In genomic region chr17:75633484-75634375, GRCh38 we compare ENCODE assay signal across 1 cellular context.
TF ChIP-seq lines count a peak whose summit lies in the region.

No MANE protein-coding gene starts in this region.

TF ChIP-seq in HepG2, 621 proteins besides CTCF, POLR2A, EP300 and RAD21 (continued from another document and continues in another):
- TF ChIP-seq, protein P1, sequence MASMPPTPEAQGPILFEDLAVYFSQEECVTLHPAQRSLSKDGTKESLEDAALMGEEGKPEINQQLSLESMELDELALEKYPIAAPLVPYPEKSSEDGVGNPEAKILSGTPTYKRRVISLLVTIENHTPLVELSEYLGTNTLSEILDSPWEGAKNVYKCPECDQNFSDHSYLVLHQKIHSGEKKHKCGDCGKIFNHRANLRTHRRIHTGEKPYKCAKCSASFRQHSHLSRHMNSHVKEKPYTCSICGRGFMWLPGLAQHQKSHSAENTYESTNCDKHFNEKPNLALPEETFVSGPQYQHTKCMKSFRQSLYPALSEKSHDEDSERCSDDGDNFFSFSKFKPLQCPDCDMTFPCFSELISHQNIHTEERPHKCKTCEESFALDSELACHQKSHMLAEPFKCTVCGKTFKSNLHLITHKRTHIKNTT (CRISPR knock-in tag; IDR thresholded peaks at IDR 0.05): no peak
- TF ChIP-seq ZNF264 (CRISPR knock-in tag; IDR thresholded peaks at IDR 0.05) (0 out of 2 replicates have a peak, but pooled peaks have one; percentile 70), YEATS4 (CRISPR knock-in tag; IDR thresholded peaks at IDR 0.05; ENCODE audit: borderline replicate concordance) (no peak), ZBTB43 (CRISPR knock-in tag; conservative IDR thresholded peaks at IDR 0.05) (no peak), HOXA5 (CRISPR knock-in tag; IDR thresholded peaks at IDR 0.05) (no peak), ZNF251 (CRISPR knock-in tag; IDR thresholded peaks at IDR 0.05) (no peak), ZFP1 (CRISPR knock-in tag; IDR thresholded peaks at IDR 0.05) (no peak), AHR (CRISPR knock-in tag; IDR thresholded peaks at IDR 0.05) (peak; percentile 5; the same call in 1 of the 2 replicates), SRSF1 (optimal IDR thresholded peaks at IDR 0.05; ENCODE audit: low read depth, low read length) (peak; percentile 28), ZNF609 (CRISPR knock-in tag; IDR thresholded peaks at IDR 0.05; ENCODE audit: borderline replicate concordance) (no peak), ZFP82 (CRISPR knock-in tag; IDR thresholded peaks at IDR 0.05; ENCODE audit: borderline replicate concordance) (no peak), ZNF841 (CRISPR knock-in tag; IDR thresholded peaks at IDR 0.05; ENCODE audit: borderline replicate concordance) (no peak), NR3C1 (CRISPR knock-in tag; IDR thresholded peaks at IDR 0.05) (no peak), ZNF839 (CRISPR knock-in tag; IDR thresholded peaks at IDR 0.05; ENCODE audit: borderline replicate concordance) (peak; percentile 35; the same call in 1 of the 2 replicates), REST (IDR thresholded peaks at IDR 0.05; ENCODE audit: borderline replicate concordance in 1 of 2, low read depth in 1 of 2, low read length in 2 of 2) (no peak), ZNF674 (CRISPR knock-in tag; IDR thresholded peaks at IDR 0.05; ENCODE audit: low read depth) (no peak), ZKSCAN5 (CRISPR knock-in tag; IDR thresholded peaks at IDR 0.05) (0 out of 2 replicates have a peak, but pooled peaks have one; percentile 66), ZKSCAN8 (CRISPR knock-in tag; IDR thresholded peaks at IDR 0.05; ENCODE audit: borderline replicate concordance) (no peak), CENPBD1 (CRISPR knock-in tag; IDR thresholded peaks at IDR 0.05; ENCODE audit: borderline replicate concordance, low read depth) (no peak), MXI1 (IDR thresholded peaks at IDR 0.05; ENCODE audit: borderline replicate concordance, low read depth, low read length) (peak; percentile 78; the same call in 2 of the 3 replicates), EED (CRISPR knock-in tag; IDR thresholded peaks at IDR 0.05) (no peak), NR2C2 (CRISPR knock-in tag; IDR thresholded peaks at IDR 0.05; ENCODE audit: borderline replicate concordance) (no peak), ZNF883 (CRISPR knock-in tag; IDR thresholded peaks at IDR 0.05; ENCODE audit: not compliant biosample characterization) (no peak), HNF4G (IDR thresholded peaks at IDR 0.05; ENCODE audit: borderline replicate concordance, low read depth, low read length) (no peak), HNF4G (CRISPR knock-in tag; IDR thresholded peaks at IDR 0.05; ENCODE audit: borderline replicate concordance, low read depth) (peak; percentile 31; the same call in 1 of the 2 replicates), ZNF10 (CRISPR knock-in tag; IDR thresholded peaks at IDR 0.05; ENCODE audit: borderline replicate concordance, low read depth) (no peak), ZNF761 (CRISPR knock-in tag; conservative IDR thresholded peaks at IDR 0.05) (no peak), SMYD3 (CRISPR knock-in tag; IDR thresholded peaks at IDR 0.05) (no peak), RARG (CRISPR knock-in tag; IDR thresholded peaks at IDR 0.05; ENCODE audit: low read depth) (no peak), ZNF562 (CRISPR knock-in tag; IDR thresholded peaks at IDR 0.05; ENCODE audit: borderline replicate concordance) (no peak), ZNF605 (CRISPR knock-in tag; IDR thresholded peaks at IDR 0.05) (peak; percentile 47; the same call in 1 of the 2 replicates), SNAPC4 (CRISPR knock-in tag; IDR thresholded peaks at IDR 0.05) (no peak), ZNF768 (CRISPR knock-in tag; IDR thresholded peaks at IDR 0.05) (peak; percentile 9; the same call in 1 of the 2 replicates), DNMT3B (CRISPR knock-in tag; conservative IDR thresholded peaks at IDR 0.05) (no peak), ZNF7 (CRISPR knock-in tag; IDR thresholded peaks at IDR 0.05) (no peak), ZBTB38 (CRISPR knock-in tag; IDR thresholded peaks at IDR 0.05) (no peak), MIXL1 (CRISPR knock-in tag; IDR thresholded peaks at IDR 0.05) (peak; percentile 62; the same call in 1 of the 2 replicates), ZNF788 (CRISPR knock-in tag; IDR thresholded peaks at IDR 0.05; ENCODE audit: borderline replicate concordance) (no peak), HNRNPUL1 (IDR thresholded peaks at IDR 0.05; ENCODE audit: low read depth, low read length) (no peak), ZMYM2 (CRISPR knock-in tag; IDR thresholded peaks at IDR 0.05) (0 out of 2 replicates have a peak, but pooled peaks have one; percentile 3), PHF21A (CRISPR knock-in tag; IDR thresholded peaks at IDR 0.05) (0 out of 2 replicates have a peak, but pooled peaks have one; percentile 43)
- TF ChIP-seq, protein P2, sequence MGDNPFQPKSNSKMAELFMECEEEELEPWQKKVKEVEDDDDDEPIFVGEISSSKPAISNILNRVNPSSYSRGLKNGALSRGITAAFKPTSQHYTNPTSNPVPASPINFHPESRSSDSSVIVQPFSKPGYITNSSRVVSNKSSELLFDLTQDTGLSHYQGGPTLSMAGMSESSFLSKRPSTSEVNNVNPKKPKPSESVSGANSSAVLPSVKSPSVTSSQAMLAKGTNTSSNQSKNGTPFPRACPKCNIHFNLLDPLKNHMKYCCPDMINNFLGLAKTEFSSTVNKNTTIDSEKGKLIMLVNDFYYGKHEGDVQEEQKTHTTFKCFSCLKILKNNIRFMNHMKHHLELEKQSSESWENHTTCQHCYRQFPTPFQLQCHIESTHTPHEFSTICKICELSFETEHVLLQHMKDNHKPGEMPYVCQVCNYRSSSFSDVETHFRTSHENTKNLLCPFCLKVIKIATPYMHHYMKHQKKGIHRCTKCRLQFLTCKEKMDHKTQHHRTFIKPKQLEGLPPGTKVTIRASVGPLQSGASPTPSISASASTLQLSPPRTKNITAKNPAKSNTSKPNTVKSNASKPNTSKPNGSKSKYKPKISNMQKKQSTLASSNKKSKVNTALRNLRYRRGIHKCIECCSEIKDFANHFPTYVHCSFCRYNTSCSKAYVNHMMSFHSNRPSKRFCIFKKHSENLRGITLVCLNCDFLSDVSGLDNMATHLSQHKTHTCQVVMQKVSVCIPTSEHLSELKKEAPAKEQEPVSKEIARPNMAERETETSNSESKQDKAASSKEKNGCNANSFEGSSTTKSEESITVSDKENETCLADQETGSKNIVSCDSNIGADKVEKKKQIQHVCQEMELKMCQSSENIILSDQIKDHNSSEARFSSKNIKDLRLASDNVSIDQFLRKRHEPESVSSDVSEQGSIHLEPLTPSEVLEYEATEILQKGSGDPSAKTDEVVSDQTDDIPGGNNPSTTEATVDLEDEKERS (CRISPR knock-in tag; IDR thresholded peaks at IDR 0.05): peak; percentile 61; the same call in 1 of the 2 replicates
- TF ChIP-seq, protein P3, sequence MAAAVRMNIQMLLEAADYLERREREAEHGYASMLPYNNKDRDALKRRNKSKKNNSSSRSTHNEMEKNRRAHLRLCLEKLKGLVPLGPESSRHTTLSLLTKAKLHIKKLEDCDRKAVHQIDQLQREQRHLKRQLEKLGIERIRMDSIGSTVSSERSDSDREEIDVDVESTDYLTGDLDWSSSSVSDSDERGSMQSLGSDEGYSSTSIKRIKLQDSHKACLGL (CRISPR knock-in tag; IDR thresholded peaks at IDR 0.05): peak; percentile 65; the same call in 1 of the 2 replicates
- TF ChIP-seq, protein P4, sequence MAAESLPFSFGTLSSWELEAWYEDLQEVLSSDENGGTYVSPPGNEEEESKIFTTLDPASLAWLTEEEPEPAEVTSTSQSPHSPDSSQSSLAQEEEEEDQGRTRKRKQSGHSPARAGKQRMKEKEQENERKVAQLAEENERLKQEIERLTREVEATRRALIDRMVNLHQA (CRISPR knock-in tag; IDR thresholded peaks at IDR 0.05): no peak
